13 cellular contexts compared by ENCODE assay signal in the genomic region with DNA sequence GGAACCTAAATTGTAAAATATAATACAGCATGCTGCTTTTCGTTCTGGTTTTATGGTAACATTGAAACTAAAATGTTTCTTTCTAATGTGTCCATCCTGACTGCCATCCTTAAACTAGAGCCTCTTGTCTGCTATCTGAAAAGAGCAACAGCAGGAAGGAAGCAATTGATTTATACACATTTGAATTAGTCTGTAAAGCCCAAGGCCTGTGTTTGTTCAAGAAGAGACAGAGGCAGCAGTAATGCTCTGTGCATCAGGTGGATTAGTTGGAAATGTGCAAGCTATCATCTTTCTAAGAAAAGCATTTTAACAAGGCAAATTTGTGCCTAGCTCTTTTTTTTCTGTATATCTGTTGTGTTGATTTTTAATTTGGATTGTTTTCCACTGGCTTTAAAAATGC.
"Had no signal": no experiment of that assay in that cellular context is flagged by ENCODE, and none has a peak within 500 bp of the region (broad histone marks: within the 10 kb centered on the region; RNA-seq: fewer than 3 reads in every experiment).

No MANE protein-coding gene starts in this region.

- H3K27me3 ChIP-seq: gastrocnemius medialis, heart right ventricle, left lung had no signal

- DNase-seq: activated CD4-positive, alpha-beta memory T cell treated with anti-CD3 and anti-CD28 coated beads, Interleukin-2, amount 10 ng/mL, durations not matched to agents 7 days and 5 days; activated CD4-positive, alpha-beta T cell treated with anti-CD3 and anti-CD28 coated beads for 36 hours; activated naive CD4-positive, alpha-beta T cell treated with anti-CD3 and anti-CD28 coated beads, Interleukin-2, amount 10 ng/mL, durations not matched to agents 7 days and 5 days; activated T-cell treated with anti-CD3 and anti-CD28 coated beads, Interleukin-2, amount 50 U/mL, for 24 hours; erythroblast; gastrocnemius medialis; heart right ventricle; left lung; mammary epithelial cell; stimulated activated CD4-positive, alpha-beta T cell treated with anti-CD3 and anti-CD28 coated beads, Interleukin-2, amount 100 ng/mL, for 48 hours; T1000 had no signal

- ATAC-seq: activated CD4-positive, alpha-beta T cell treated with anti-CD3 and anti-CD28 coated beads for 36 hours; gastrocnemius medialis; heart right ventricle; left lung; stimulated activated memory B cell treated with anti-CD40 and anti-IgM and Interleukin-4, amounts not matched to agents 10 μg/mL and 1 μg/mL and 100 μg/mL, for 72 hours had no signal

- H3K9me3 ChIP-seq: gastrocnemius medialis, heart right ventricle, left lung had no signal

- H3K4me1 Mint-ChIP-seq: stimulated activated memory B cell treated with anti-CD40 and anti-IgM and Interleukin-4, amounts not matched to agents 10 μg/mL and 1 μg/mL and 100 μg/mL, for 72 hours had no signal

- H3K4me3 ChIP-seq: gastrocnemius medialis, heart right ventricle, left lung had no signal

- H3K4me1 ChIP-seq: gastrocnemius medialis had no signal

- H3K4me3 Mint-ChIP-seq: activated CD4-positive, alpha-beta memory T cell treated with anti-CD3 and anti-CD28 coated beads, Interleukin-2, amount 10 ng/mL, durations not matched to agents 7 days and 5 days; activated CD4-positive, alpha-beta T cell treated with anti-CD3 and anti-CD28 coated beads for 36 hours; activated naive CD4-positive, alpha-beta T cell treated with anti-CD3 and anti-CD28 coated beads, Interleukin-2, amount 10 ng/mL, durations not matched to agents 7 days and 5 days; activated T-cell treated with anti-CD3 and anti-CD28 coated beads, Interleukin-2, amount 50 U/mL, for 24 hours; dendritic cell treated with granulocyte-macrophage colony-stimulating factor and Interleukin-4, amounts not matched to agents 40 ng/mL and 50 ng/mL, for 4 days; stimulated activated memory B cell treated with anti-CD40 and anti-IgM and Interleukin-4, amounts not matched to agents 10 μg/mL and 1 μg/mL and 100 μg/mL, for 72 hours had no signal

- H3K27me3 Mint-ChIP-seq: activated CD4-positive, alpha-beta memory T cell treated with anti-CD3 and anti-CD28 coated beads, Interleukin-2, amount 10 ng/mL, durations not matched to agents 7 days and 5 days; activated CD4-positive, alpha-beta T cell treated with anti-CD3 and anti-CD28 coated beads for 36 hours; activated naive CD4-positive, alpha-beta T cell treated with anti-CD3 and anti-CD28 coated beads, Interleukin-2, amount 10 ng/mL, durations not matched to agents 7 days and 5 days; activated T-cell treated with anti-CD3 and anti-CD28 coated beads, Interleukin-2, amount 50 U/mL, for 24 hours; dendritic cell treated with granulocyte-macrophage colony-stimulating factor and Interleukin-4, amounts not matched to agents 40 ng/mL and 50 ng/mL, for 4 days; stimulated activated memory B cell treated with anti-CD40 and anti-IgM and Interleukin-4, amounts not matched to agents 10 μg/mL and 1 μg/mL and 100 μg/mL, for 72 hours had no signal

- H3K9me3 Mint-ChIP-seq: activated CD4-positive, alpha-beta memory T cell treated with anti-CD3 and anti-CD28 coated beads, Interleukin-2, amount 10 ng/mL, durations not matched to agents 7 days and 5 days; activated naive CD4-positive, alpha-beta T cell treated with anti-CD3 and anti-CD28 coated beads, Interleukin-2, amount 10 ng/mL, durations not matched to agents 7 days and 5 days; activated T-cell treated with anti-CD3 and anti-CD28 coated beads, Interleukin-2, amount 50 U/mL, for 24 hours; dendritic cell treated with granulocyte-macrophage colony-stimulating factor and Interleukin-4, amounts not matched to agents 40 ng/mL and 50 ng/mL, for 4 days; stimulated activated memory B cell treated with anti-CD40 and anti-IgM and Interleukin-4, amounts not matched to agents 10 μg/mL and 1 μg/mL and 100 μg/mL, for 72 hours had no signal

- H3K36me3 ChIP-seq: gastrocnemius medialis had no signal

- H3K27ac Mint-ChIP-seq: activated CD4-positive, alpha-beta memory T cell treated with anti-CD3 and anti-CD28 coated beads, Interleukin-2, amount 10 ng/mL, durations not matched to agents 7 days and 5 days; activated CD4-positive, alpha-beta T cell treated with anti-CD3 and anti-CD28 coated beads for 36 hours; activated naive CD4-positive, alpha-beta T cell treated with anti-CD3 and anti-CD28 coated beads, Interleukin-2, amount 10 ng/mL, durations not matched to agents 7 days and 5 days; activated T-cell treated with anti-CD3 and anti-CD28 coated beads, Interleukin-2, amount 50 U/mL, for 24 hours; dendritic cell treated with granulocyte-macrophage colony-stimulating factor and Interleukin-4, amounts not matched to agents 40 ng/mL and 50 ng/mL, for 4 days; stimulated activated memory B cell treated with anti-CD40 and anti-IgM and Interleukin-4, amounts not matched to agents 10 μg/mL and 1 μg/mL and 100 μg/mL, for 72 hours had no signal
